In the genomic region with DNA sequence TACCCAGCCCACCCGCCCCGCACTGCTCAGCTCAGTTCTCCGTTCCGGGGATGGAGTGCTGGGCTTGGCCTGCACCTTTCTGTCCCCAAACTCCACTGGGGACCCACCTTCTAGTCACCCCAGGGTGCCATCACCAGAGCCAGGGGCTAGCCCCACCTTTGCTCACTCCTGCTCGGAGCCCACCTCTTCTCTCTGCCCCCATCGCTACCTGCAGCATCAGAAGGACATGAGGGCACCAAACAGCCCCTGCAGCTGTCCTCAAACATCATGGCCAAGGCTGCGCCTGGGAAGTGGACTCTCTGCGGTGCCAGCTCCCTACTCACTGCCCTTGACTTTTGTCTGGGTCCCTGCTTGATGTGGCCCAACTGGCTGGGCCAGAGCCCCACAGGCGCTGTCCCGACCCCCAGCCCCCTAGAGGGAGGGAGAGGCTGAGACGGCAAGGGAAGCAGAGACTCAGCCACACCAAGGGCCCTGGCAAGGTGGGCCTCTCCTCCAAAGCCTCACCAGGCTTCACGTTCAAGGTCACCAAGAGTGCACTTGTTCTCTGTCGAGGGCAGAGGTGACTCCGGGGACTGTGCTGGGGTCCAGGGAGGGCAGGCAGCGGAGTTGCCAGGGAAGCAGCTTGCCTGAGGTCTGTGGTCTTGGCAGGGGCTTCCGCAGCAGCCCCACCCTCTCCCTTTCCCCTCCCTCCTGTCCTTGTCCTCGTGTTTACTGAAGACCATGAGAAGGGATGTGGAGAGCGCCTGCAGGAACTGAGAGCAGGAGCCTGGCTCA, we compare ENCODE assay signal across 8 cellular contexts. TPM values are rescaled to one million over a fixed set of nuclear protein-coding genes. Genes with fewer than 3 reads are reported as not detected.
DNase-seq lines count a peak whose midpoint lies in the region; ATAC-seq and TF ChIP-seq lines count a peak whose summit lies in the region.
"Not testable (repeated sequence)": the region's sequence is repeated elsewhere in the genome, so short reads cannot be mapped to it uniquely, and the experiment has no call there.
"Had no signal": no experiment of that assay in that cellular context is flagged by ENCODE, and none has a peak within 500 bp of the region (broad histone marks: within the 10 kb centered on the region; RNA-seq: fewer than 3 reads in every experiment).

No MANE protein-coding gene starts in this region.

- not testable (repeated sequence) for H3K4me3 ChIP-seq in BLaER1 treated with 17β-estradiol and CSF1 and Interleukin-3, amounts not matched to agents 10 nM and 100 nM; RWPE2 (ENCODE audit: severe bottlenecking); spleen

- not testable (repeated sequence) for H3K27me3 Mint-ChIP-seq in activated CD4-positive, alpha-beta T cell treated with anti-CD3 and anti-CD28 coated beads, Interleukin-2, amount 10 ng/mL, durations not matched to agents 7 days and 5 days; activated naive CD8-positive, alpha-beta T cell treated with anti-CD3 and anti-CD28 coated beads, Interleukin-2, amount 10 ng/mL, durations not matched to agents 7 days and 5 days; naive B cell

- H3K9me3 ChIP-seq in BLaER1 treated with 17β-estradiol and CSF1 and Interleukin-3, amounts not matched to agents 10 nM and 100 nM (replicated peaks in 1 of 11) = peaks cover 13 to 18% (median 15%) of the 10 kb centered on the region in 11 experiments
- H3K9me3 ChIP-seq in RWPE2 (ENCODE audit: severe bottlenecking) = not testable (repeated sequence)
- H3K9me3 ChIP-seq in spleen = peaks cover 0 to 12% (median 6%) of the 10 kb centered on the region in 8 donors

- not testable (repeated sequence) for H4K20me1 ChIP-seq in BLaER1 treated with 17β-estradiol and CSF1 and Interleukin-3, amounts not matched to agents 10 nM and 100 nM

- peaks cover 37% of the 10 kb centered on the region for H3K4me1 Mint-ChIP-seq in activated CD4-positive, alpha-beta T cell treated with anti-CD3 and anti-CD28 coated beads, Interleukin-2, amount 10 ng/mL, durations not matched to agents 7 days and 5 days
- peaks cover 19% of the 10 kb centered on the region for H3K4me1 Mint-ChIP-seq in activated naive CD8-positive, alpha-beta T cell treated with anti-CD3 and anti-CD28 coated beads, Interleukin-2, amount 10 ng/mL, durations not matched to agents 7 days and 5 days
- peaks cover 8 to 17% (median 16%) of the 10 kb centered on the region in 3 donors for H3K4me1 Mint-ChIP-seq in naive B cell

- H3K27ac Mint-ChIP-seq in activated CD4-positive, alpha-beta T cell treated with anti-CD3 and anti-CD28 coated beads, Interleukin-2, amount 10 ng/mL, durations not matched to agents 7 days and 5 days = peak overlapping the region; percentile 66
- peak overlapping the region; percentile 70 for H3K27ac Mint-ChIP-seq in activated naive CD8-positive, alpha-beta T cell treated with anti-CD3 and anti-CD28 coated beads, Interleukin-2, amount 10 ng/mL, durations not matched to agents 7 days and 5 days
- peak overlapping the region in 1 of 6 donors; percentile 94 for H3K27ac Mint-ChIP-seq in naive B cell

- intact Hi-C loops in Right ventricle myocardium inferior (cut with DNase I); spleen (cut with DNase I; ENCODE audit: low total_unique reads): not testable (repeated sequence)

- POLR2A ChIA-PET in activated CD4-positive, alpha-beta T cell treated with anti-CD3 and anti-CD28 coated beads, Interleukin-2, amount 10 ng/mL, durations not matched to agents 7 days and 5 days (lab: Charles Lee) = interaction anchor here (0.6 kb wide), 1 partner anchor 43 kb away, joined by 3 read pairs; no protein-coding TSS in a partner anchor
- POLR2A ChIA-PET in activated naive CD8-positive, alpha-beta T cell treated with anti-CD3 and anti-CD28 coated beads, Interleukin-2, amount 10 ng/mL, durations not matched to agents 7 days and 5 days (lab: Charles Lee) = interaction anchor here (0.6 to 1.1 kb wide), 3 partner anchors 49 to 438 kb away, joined by 3 to 5 read pairs (median 4); no protein-coding TSS in a partner anchor

- H3K4me3 Mint-ChIP-seq in activated CD4-positive, alpha-beta T cell treated with anti-CD3 and anti-CD28 coated beads, Interleukin-2, amount 10 ng/mL, durations not matched to agents 7 days and 5 days; activated naive CD8-positive, alpha-beta T cell treated with anti-CD3 and anti-CD28 coated beads, Interleukin-2, amount 10 ng/mL, durations not matched to agents 7 days and 5 days: not testable (repeated sequence)
- peak overlapping the region in 6 of 8 donors; percentile 6 to 74 (median 57) for H3K4me3 Mint-ChIP-seq in naive B cell

- H3K4me2 ChIP-seq in BLaER1 treated with 17β-estradiol and CSF1 and Interleukin-3, amounts not matched to agents 10 nM and 100 nM = peak overlapping the region; percentile 46 to 91 (median 69); a peak in 21 of 22 replicates

- not testable (repeated sequence) for H3K36me3 Mint-ChIP-seq in activated CD4-positive, alpha-beta T cell treated with anti-CD3 and anti-CD28 coated beads, Interleukin-2, amount 10 ng/mL, durations not matched to agents 7 days and 5 days (ENCODE audit: low read depth); activated naive CD8-positive, alpha-beta T cell treated with anti-CD3 and anti-CD28 coated beads, Interleukin-2, amount 10 ng/mL, durations not matched to agents 7 days and 5 days; naive B cell

- CTCF ChIA-PET in activated CD4-positive, alpha-beta T cell treated with anti-CD3 and anti-CD28 coated beads, Interleukin-2, amount 10 ng/mL, durations not matched to agents 7 days and 5 days (lab: Charles Lee) = interaction anchor here (0.6 to 1.7 kb wide), 5 partner anchors 9 to 458 kb away, joined by 3 to 5 read pairs (median 5); partner anchors contain the start of gene ALPP

- not testable (repeated sequence) for H3K36me3 ChIP-seq in BLaER1 treated with 17β-estradiol and CSF1 and Interleukin-3, amounts not matched to agents 10 nM and 100 nM; RWPE2 (ENCODE audit: low read depth); spleen

- TF ChIP-seq POLR2A in spleen (IDR thresholded peaks at IDR 0.05) = not testable (repeated sequence)

- peak overlapping the region in 5 of 11 experiments; percentile 11 to 57 (median 40); a peak in 7 of 22 replicates for H3K27ac ChIP-seq in BLaER1 treated with 17β-estradiol and CSF1 and Interleukin-3, amounts not matched to agents 10 nM and 100 nM
- not testable (repeated sequence) for H3K27ac ChIP-seq in RWPE2 (ENCODE audit: poor library complexity, severe bottlenecking); spleen

- not testable (repeated sequence) for H3K27me3 ChIP-seq in BLaER1 treated with 17β-estradiol and CSF1 and Interleukin-3, amounts not matched to agents 10 nM and 100 nM; RWPE2 (ENCODE audit: insufficient read depth, poor library complexity, severe bottlenecking); spleen (replicated peaks in 1 of 7)

- not testable (repeated sequence) for H3K9me3 Mint-ChIP-seq in activated CD4-positive, alpha-beta T cell treated with anti-CD3 and anti-CD28 coated beads, Interleukin-2, amount 10 ng/mL, durations not matched to agents 7 days and 5 days; activated naive CD8-positive, alpha-beta T cell treated with anti-CD3 and anti-CD28 coated beads, Interleukin-2, amount 10 ng/mL, durations not matched to agents 7 days and 5 days; naive B cell

- H3K9ac ChIP-seq in BLaER1 treated with 17β-estradiol and CSF1 and Interleukin-3, amounts not matched to agents 10 nM and 100 nM = peak overlapping the region in 2 of 11 experiments; percentile 13 to 36; a peak in 2 of 22 replicates

- not testable (repeated sequence) for TF ChIP-seq CTCF in RWPE2 (IDR thresholded peaks at IDR 0.05; ENCODE audit: poor library complexity, severe bottlenecking)
- peak in 1 of 11 experiments; percentile 4 for TF ChIP-seq CTCF in spleen (IDR thresholded peaks at IDR 0.05 in 8 of 11, conservative IDR thresholded peaks at IDR 0.05 in 3 of 11)

- WGBS in spleen, 5 donors = 63 to 79% (median 66%) methylated on average over 11 to 18 of the region's 18 CpGs

- H3K4me1 ChIP-seq in BLaER1 treated with 17β-estradiol and CSF1 and Interleukin-3, amounts not matched to agents 10 nM and 100 nM = peaks cover 33 to 69% (median 64%) of the 10 kb centered on the region in 10 experiments
- H3K4me1 ChIP-seq in RWPE2 (ENCODE audit: insufficient read depth, poor library complexity, severe bottlenecking) = not testable (repeated sequence)
- peaks cover 4 to 18% (median 7%) of the 10 kb centered on the region in 6 donors for H3K4me1 ChIP-seq in spleen

- ATAC-seq in RWPE2 (ENCODE audit: low read depth); activated naive CD8-positive, alpha-beta T cell treated with anti-CD3 and anti-CD28 coated beads, Interleukin-2, amount 10 ng/mL, durations not matched to agents 7 days and 5 days (ENCODE audit: low read depth); naive B cell (ENCODE audit: low read depth in 2 of 2): not testable (repeated sequence)
- peak; percentile 29 for ATAC-seq in Right ventricle myocardium inferior

- peak; percentile 22 for DNase-seq in RWPE2 (ENCODE audit: low spot score)
- DNase-seq in activated CD4-positive, alpha-beta T cell treated with anti-CD3 and anti-CD28 coated beads, Interleukin-2, amount 10 ng/mL, durations not matched to agents 7 days and 5 days; Right ventricle myocardium inferior (ENCODE audit: missing footprints); naive B cell: not testable (repeated sequence)
- DNase-seq in activated naive CD8-positive, alpha-beta T cell treated with anti-CD3 and anti-CD28 coated beads, Interleukin-2, amount 10 ng/mL, durations not matched to agents 7 days and 5 days = peak; percentile 30
- DNase-seq in spleen = peak; percentile 51

RNA-seq across cellular contexts. Expression of gene ALPP, which starts 13.6 kb away (rescaled TPM):
- not detected for total RNA-seq in activated CD4-positive, alpha-beta T cell treated with anti-CD3 and anti-CD28 coated beads, Interleukin-2, amount 10 ng/mL, durations not matched to agents 7 days and 5 days
- not detected for total RNA-seq in activated naive CD8-positive, alpha-beta T cell treated with anti-CD3 and anti-CD28 coated beads, Interleukin-2, amount 10 ng/mL, durations not matched to agents 7 days and 5 days
- total RNA-seq in Right ventricle myocardium inferior = not detected
- polyA plus RNA-seq in naive B cell (ENCODE audit: low read depth in 6 of 6) = under 1 TPM in 3 of 6 donors, not detected in 3; 0.26 to 0.69 (median 0.40) TPM
- not detected for total RNA-seq in spleen
- not detected for polyA plus RNA-seq in spleen

RNA-seq across cellular contexts. Expression of gene ALPG, which starts 41.7 kb away (rescaled TPM):
- not detected for total RNA-seq in activated CD4-positive, alpha-beta T cell treated with anti-CD3 and anti-CD28 coated beads, Interleukin-2, amount 10 ng/mL, durations not matched to agents 7 days and 5 days
- not detected for total RNA-seq in activated naive CD8-positive, alpha-beta T cell treated with anti-CD3 and anti-CD28 coated beads, Interleukin-2, amount 10 ng/mL, durations not matched to agents 7 days and 5 days
- total RNA-seq in Right ventricle myocardium inferior (not detected), spleen (not detected)
- polyA plus RNA-seq in naive B cell (ENCODE audit: low read depth in 6 of 6) (not detected), spleen (not detected)
- total RNA-seq: H4 had no signal
